ENCODE assay signal across 26 cellular contexts in the genomic region with DNA sequence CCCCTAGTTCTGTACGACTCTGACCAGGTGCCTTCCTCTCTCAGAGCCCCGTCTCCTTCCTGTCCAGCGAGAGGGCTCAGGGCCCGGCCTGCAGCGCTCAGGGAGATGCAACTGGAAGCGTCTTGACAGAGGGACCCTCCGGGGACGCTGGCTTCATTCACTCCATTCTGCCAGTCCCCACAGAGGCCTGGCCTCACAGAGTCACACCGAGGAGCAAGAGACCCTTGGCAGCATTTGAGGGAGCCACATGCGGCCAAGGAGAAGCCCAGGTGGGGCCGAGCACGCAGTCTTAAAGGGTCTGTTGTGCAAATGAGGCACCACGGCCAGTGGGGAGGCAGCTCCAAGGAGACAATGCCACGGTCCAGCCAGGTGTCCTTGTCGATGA.
"Had no signal": no experiment of that assay in that cellular context is flagged by ENCODE, and none has a peak within 500 bp of the region (broad histone marks: within the 10 kb centered on the region; RNA-seq: fewer than 3 reads in every experiment).

No MANE protein-coding gene starts in this region.

- H3K9me3 ChIP-seq: breast epithelium, left lung, right lobe of liver, thyroid gland, upper lobe of right lung had no signal

- H3K27ac ChIP-seq: breast epithelium, left lung, neural progenitor cell, right lobe of liver, thyroid gland, upper lobe of right lung, VCaP had no signal

- H3K27ac Mint-ChIP-seq: activated CD4-positive, alpha-beta memory T cell treated with anti-CD3 and anti-CD28 coated beads for 36 hours; activated CD4-positive, alpha-beta T cell treated with anti-CD3 and anti-CD28 coated beads, Interleukin-2, amount 10 ng/mL, durations not matched to agents 24 days and 14 days; activated T-helper 1 cell treated with anti-CD3 and anti-CD28 coated beads, Interleukin-12 subunit alpha, Interleukin-12 subunit beta, Interleukin-2, Interleukin-4 antibody, amounts not matched to agents 30 ng/mL and 10 ng/mL and 1 ng/mL, durations not matched to agents 14 hours and 24 hours and 36 hours; natural killer cell; T-helper 2 cell treated with Interferon-gamma antibody and Interleukin-4, amounts not matched to agents 5 μg/mL and 100 μg/mL, for 36 hours had no signal

- H3K27me3 ChIP-seq: breast epithelium, left lung, neural progenitor cell, right lobe of liver, thyroid gland, upper lobe of right lung had no signal

- H3K9ac ChIP-seq: neural progenitor cell had no signal

- H3K36me3 ChIP-seq: breast epithelium, left lung, neural progenitor cell, thyroid gland, upper lobe of right lung had no signal

- H3K36me3 Mint-ChIP-seq: activated CD4-positive, alpha-beta memory T cell treated with anti-CD3 and anti-CD28 coated beads for 36 hours; natural killer cell had no signal

- H3K4me3 ChIP-seq: breast epithelium, left lung, neural progenitor cell, right lobe of liver, thyroid gland, upper lobe of right lung had no signal

- H3K27me3 Mint-ChIP-seq: activated CD4-positive, alpha-beta memory T cell treated with anti-CD3 and anti-CD28 coated beads for 36 hours; activated CD4-positive, alpha-beta T cell treated with anti-CD3 and anti-CD28 coated beads, Interleukin-2, amount 10 ng/mL, durations not matched to agents 24 days and 14 days; central memory CD8-positive, alpha-beta T cell; stimulated activated naive CD8-positive, alpha-beta T cell treated with anti-CD3 and anti-CD28 coated beads, Interleukin-15, amount 100 ng/mL, for 72 hours had no signal

- H3K4me1 Mint-ChIP-seq: activated CD4-positive, alpha-beta T cell treated with anti-CD3 and anti-CD28 coated beads, Interleukin-2, amount 10 ng/mL, durations not matched to agents 24 days and 14 days; central memory CD8-positive, alpha-beta T cell; natural killer cell; stimulated activated naive CD8-positive, alpha-beta T cell treated with anti-CD3 and anti-CD28 coated beads, Interleukin-15, amount 100 ng/mL, for 72 hours had no signal

- ATAC-seq: activated CD4-positive, CD25-positive, alpha-beta regulatory T cell treated with anti-CD3 and anti-CD28 coated beads, Interleukin-2, amount 50 U/mL, for 24 hours; left lung; natural killer cell; stimulated activated naive CD8-positive, alpha-beta T cell treated with anti-CD3 and anti-CD28 coated beads, Interleukin-15, amount 100 ng/mL, for 72 hours; upper lobe of right lung had no signal

- H3K9me3 Mint-ChIP-seq: activated CD4-positive, alpha-beta memory T cell treated with anti-CD3 and anti-CD28 coated beads for 36 hours; activated CD4-positive, alpha-beta T cell treated with anti-CD3 and anti-CD28 coated beads, Interleukin-2, amount 10 ng/mL, durations not matched to agents 24 days and 14 days; activated T-helper 1 cell treated with anti-CD3 and anti-CD28 coated beads, Interleukin-12 subunit alpha, Interleukin-12 subunit beta, Interleukin-2, Interleukin-4 antibody, amounts not matched to agents 30 ng/mL and 10 ng/mL and 1 ng/mL, durations not matched to agents 14 hours and 24 hours and 36 hours; central memory CD8-positive, alpha-beta T cell; natural killer cell; stimulated activated naive CD8-positive, alpha-beta T cell treated with anti-CD3 and anti-CD28 coated beads, Interleukin-15, amount 100 ng/mL, for 72 hours; T-helper 2 cell treated with Interferon-gamma antibody and Interleukin-4, amounts not matched to agents 5 μg/mL and 100 μg/mL, for 36 hours had no signal

- H3K4me1 ChIP-seq: breast epithelium, left lung, right lobe of liver, thyroid gland, upper lobe of right lung had no signal

- H3K4me3 Mint-ChIP-seq: activated CD4-positive, alpha-beta memory T cell treated with anti-CD3 and anti-CD28 coated beads for 36 hours; activated CD4-positive, alpha-beta T cell treated with anti-CD3 and anti-CD28 coated beads, Interleukin-2, amount 10 ng/mL, durations not matched to agents 24 days and 14 days; activated T-helper 1 cell treated with anti-CD3 and anti-CD28 coated beads, Interleukin-12 subunit alpha, Interleukin-12 subunit beta, Interleukin-2, Interleukin-4 antibody, amounts not matched to agents 30 ng/mL and 10 ng/mL and 1 ng/mL, durations not matched to agents 14 hours and 24 hours and 36 hours; central memory CD8-positive, alpha-beta T cell; natural killer cell; stimulated activated naive CD8-positive, alpha-beta T cell treated with anti-CD3 and anti-CD28 coated beads, Interleukin-15, amount 100 ng/mL, for 72 hours; T-helper 2 cell treated with Interferon-gamma antibody and Interleukin-4, amounts not matched to agents 5 μg/mL and 100 μg/mL, for 36 hours had no signal

- DNase-seq: activated CD4-positive, alpha-beta memory T cell treated with anti-CD3 and anti-CD28 coated beads for 36 hours; activated CD4-positive, alpha-beta T cell treated with anti-CD3 and anti-CD28 coated beads, Interleukin-2, amount 10 ng/mL, durations not matched to agents 24 days and 14 days; activated CD8-positive, alpha-beta memory T cell treated with anti-CD3 and anti-CD28 coated beads, Interleukin-2, amount 50 U/mL, for 4 hours; activated effector memory CD4-positive, alpha-beta T cell treated with anti-CD3 and anti-CD28 coated beads, Interleukin-2, amount 50 U/mL, for 16 hours; activated naive CD4-positive, alpha-beta T cell treated with anti-CD3 and anti-CD28 coated beads, Interleukin-2, amount 50 U/mL, for 16 hours; activated T-cell treated with anti-CD3 and anti-CD28 coated beads, Interleukin-2, amount 50 U/mL, for 1 hour; amniotic stem cell; dermis blood vessel endothelial cell; effector CD8-positive, alpha-beta T cell; natural killer cell; right lobe of liver; stimulated activated CD4-positive, alpha-beta T cell treated with anti-CD3 and anti-CD28 coated beads, Interleukin-12 subunit alpha, Interleukin-12 subunit beta, amount 100 ng/mL, for 4 hours; stimulated activated CD4-positive, alpha-beta T cell treated with anti-CD3 and anti-CD28 coated beads, Interleukin-4, amount 100 ng/mL, for 1 hour; stimulated activated naive CD8-positive, alpha-beta T cell treated with anti-CD3 and anti-CD28 coated beads, Interleukin-15, amount 100 ng/mL, for 72 hours; substantia nigra; T-helper 1 cell; thyroid gland; upper lobe of right lung had no signal

- H2AFZ ChIP-seq: neural progenitor cell had no signal
